In the genomic region with DNA sequence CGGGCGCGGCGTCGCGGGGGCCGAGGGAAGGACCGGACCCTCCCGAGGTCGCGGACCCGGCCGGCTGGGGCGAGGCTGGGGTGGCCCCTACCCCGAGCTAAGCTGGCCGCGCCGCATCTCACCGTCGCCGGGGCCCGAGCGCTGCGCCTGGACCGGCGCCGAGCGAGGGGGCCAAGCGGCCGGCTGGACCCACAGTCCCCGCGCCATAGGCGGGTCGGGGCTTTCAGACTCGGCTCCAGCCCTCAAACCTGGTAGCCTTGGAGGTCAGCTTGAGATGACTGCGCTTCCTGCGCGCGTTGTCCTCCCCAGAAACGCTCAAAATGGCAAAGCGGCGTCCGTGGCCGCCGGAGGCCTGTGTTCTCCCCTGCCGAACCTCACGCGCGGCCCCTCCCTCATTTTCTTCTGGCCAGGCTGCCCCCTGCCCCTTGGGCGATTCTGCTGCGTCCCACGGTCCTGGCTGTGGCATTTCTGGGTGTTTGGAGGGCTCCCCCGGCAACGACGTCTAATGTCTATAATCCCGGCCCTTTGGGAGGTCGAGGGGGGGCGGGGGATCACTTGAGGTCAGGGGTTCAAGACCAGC, we compare ENCODE assay signal across 8 cellular contexts. TPM values are rescaled to one million over a fixed set of nuclear protein-coding genes. Genes with fewer than 3 reads are reported as not detected.
DNase-seq lines count a peak whose midpoint lies in the region; ATAC-seq and TF ChIP-seq lines count a peak whose summit lies in the region.

No MANE protein-coding gene starts in this region.

- H3K4me1 Mint-ChIP-seq in T-helper 1 cell treated with Interleukin-12 subunit alpha and Interleukin-12 subunit beta and Interleukin-4 antibody, amounts not matched to agents 30 μg/mL and 1 μg/mL, for 36 hours (ENCODE audit: low read depth), result peaks cover 25% of the 10 kb centered on the region
- H3K4me1 Mint-ChIP-seq in brain, result peaks cover 23% of the 10 kb centered on the region

- peak overlapping the region; percentile 65 for H3K4me3 ChIP-seq in mononuclear cell (ENCODE audit: low read length)

- H3K27me3 ChIP-seq in mononuclear cell (ENCODE audit: insufficient read depth, low read length), result peaks cover 3% of the 10 kb centered on the region

- peak; percentile 7 for ATAC-seq in HG03460 (IDR thresholded peaks at IDR 0.05; ENCODE audit: unreplicated experiment)

- no peaks in the 10 kb centered on the region for H3K9me3 ChIP-seq in mononuclear cell (ENCODE audit: low read depth, low read length)

- peak overlapping the region; percentile 75 for H3K27ac Mint-ChIP-seq in T-helper 1 cell treated with Interleukin-12 subunit alpha and Interleukin-12 subunit beta and Interleukin-4 antibody, amounts not matched to agents 30 μg/mL and 1 μg/mL, for 36 hours
- peak overlapping the region in 3 of 5 experiments; percentile 77 to 92 (median 84) for H3K27ac Mint-ChIP-seq in brain

- peaks cover 4% of the 10 kb centered on the region for H3K27me3 Mint-ChIP-seq in T-helper 1 cell treated with Interleukin-12 subunit alpha and Interleukin-12 subunit beta and Interleukin-4 antibody, amounts not matched to agents 30 μg/mL and 1 μg/mL, for 36 hours (ENCODE audit: low read depth)
- H3K27me3 Mint-ChIP-seq in brain, result peaks cover 24% of the 10 kb centered on the region

- no peaks in the 10 kb centered on the region for H3K9me3 Mint-ChIP-seq in T-helper 1 cell treated with Interleukin-12 subunit alpha and Interleukin-12 subunit beta and Interleukin-4 antibody, amounts not matched to agents 30 μg/mL and 1 μg/mL, for 36 hours
- H3K9me3 Mint-ChIP-seq in brain, result peaks cover 0 to 18% (median 2%) of the 10 kb centered on the region in 5 experiments

- DNase-seq in T-helper 1 cell, result no peak
- no peak for DNase-seq in DMS79 treated with DMSO at 0.1 percent for 48 hours (lab: John Stamatoyannopoulos, UW)
- DNase-seq in GM10266 (ENCODE audit: extremely low spot score), result no peak
- DNase-seq in NCI-H1048 (lab: John Stamatoyannopoulos, UW), result no peak

- peaks cover 38% of the 10 kb centered on the region for H3K4me1 ChIP-seq in mononuclear cell (ENCODE audit: insufficient read depth, low read length)

- no peak for TF ChIP-seq CTCF in brain (conservative IDR thresholded peaks at IDR 0.05)
- no peak for TF ChIP-seq CTCF in GM10266 (IDR thresholded peaks at IDR 0.05; ENCODE audit: control insufficient read depth, insufficient read depth, low read depth, missing control alignments)

- peak overlapping the region; percentile 84 for H3K4me3 Mint-ChIP-seq in T-helper 1 cell treated with Interleukin-12 subunit alpha and Interleukin-12 subunit beta and Interleukin-4 antibody, amounts not matched to agents 30 μg/mL and 1 μg/mL, for 36 hours
- peak overlapping the region; percentile 83 to 93 (median 87) for H3K4me3 Mint-ChIP-seq in brain

- peaks cover 2% of the 10 kb centered on the region for H3K36me3 Mint-ChIP-seq in T-helper 1 cell treated with Interleukin-12 subunit alpha and Interleukin-12 subunit beta and Interleukin-4 antibody, amounts not matched to agents 30 μg/mL and 1 μg/mL, for 36 hours (ENCODE audit: low read depth)
- no peaks in the 10 kb centered on the region for H3K36me3 Mint-ChIP-seq in brain

RNA-seq across cellular contexts. Expression of gene GRIN1, which starts 8.7 kb away (rescaled TPM):
- 81.8 TPM for polyA plus RNA-seq in brain (ENCODE audit: insufficient read depth, low read depth, low replicate concordance)
- total RNA-seq in mononuclear cell, result not detected

RNA-seq across cellular contexts. Expression of gene DPP7, which starts 15.7 kb away (rescaled TPM):
- polyA plus RNA-seq in brain (ENCODE audit: insufficient read depth, low read depth, low replicate concordance), result 107 TPM
- 86.9 TPM for total RNA-seq in mononuclear cell

RNA-seq across cellular contexts. Expression of gene LRRC26, which starts 39.6 kb away (rescaled TPM):
- polyA plus RNA-seq in brain (ENCODE audit: insufficient read depth, low read depth, low replicate concordance), result 0.80 TPM
- total RNA-seq in mononuclear cell, result 0.21 TPM

RNA-seq across cellular contexts. Expression of gene TMEM210, which starts 41.6 kb away (rescaled TPM):
- not detected for polyA plus RNA-seq in brain (ENCODE audit: insufficient read depth, low read depth, low replicate concordance)
- total RNA-seq in mononuclear cell, result not detected

RNA-seq across cellular contexts. Expression of gene MAN1B1, which starts 43.5 kb away (rescaled TPM):
- 65.1 TPM for polyA plus RNA-seq in brain (ENCODE audit: insufficient read depth, low read depth, low replicate concordance)
- 30.3 TPM for total RNA-seq in mononuclear cell
